27 cellular contexts compared by ENCODE assay signal in genomic region chr10:18685555-18685954, GRCh38.
"Had no signal": no experiment of that assay in that cellular context is flagged by ENCODE, and none has a peak within 500 bp of the region (broad histone marks: within the 10 kb centered on the region; RNA-seq: fewer than 3 reads in every experiment).

No MANE protein-coding gene starts in this region.

- H3K27me3 ChIP-seq: stomach, suprapubic skin, testis, thyroid gland, tibial artery, tibial nerve, transverse colon, upper lobe of left lung, upper lobe of right lung, uterus, vagina had no signal

- H3K4me3 ChIP-seq: stomach, suprapubic skin, testis, thoracic aorta, thyroid gland, tibial artery, tibial nerve, transverse colon, upper lobe of left lung, upper lobe of right lung, uterus, vagina had no signal

- H3K27ac ChIP-seq: stomach, suprapubic skin, testis, thoracic aorta, thyroid gland, tibial artery, tibial nerve, transverse colon, upper lobe of left lung, upper lobe of right lung, uterus, vagina had no signal

- H3K36me3 ChIP-seq: suprapubic skin, thoracic aorta, thyroid gland, transverse colon, upper lobe of left lung, upper lobe of right lung, uterus, vagina had no signal

- H3K4me1 Mint-ChIP-seq: stimulated activated memory B cell treated with anti-CD40 and anti-IgM and Interleukin-4, amounts not matched to agents 10 μg/mL and 1 μg/mL and 100 μg/mL, for 72 hours; stimulated activated naive B cell treated with anti-CD40 and anti-IgM and Interleukin-4, amounts not matched to agents 10 μg/mL and 1 μg/mL and 100 μg/mL, for 72 hours had no signal

- H3K4me1 ChIP-seq: stomach, testis, thyroid gland, tibial artery, transverse colon, uterus, vagina had no signal

- H3K27me3 Mint-ChIP-seq: stimulated activated naive CD8-positive, alpha-beta T cell treated with anti-CD3 and anti-CD28 coated beads, Interleukin-15, amount 100 ng/mL, for 72 hours had no signal

- H3K9me3 ChIP-seq: stomach, suprapubic skin, testis, thoracic aorta, thyroid gland, tibial artery, tibial nerve, transverse colon, upper lobe of left lung, upper lobe of right lung, uterus, vagina had no signal

- H3K27ac Mint-ChIP-seq: stimulated activated effector memory CD8-positive, alpha-beta T cell treated with anti-CD3 and anti-CD28 coated beads, Interleukin-12 subunit alpha, Interleukin-12 subunit beta, amount 100 ng/mL, for 72 hours; stimulated activated memory B cell treated with anti-CD40 and anti-IgM and Interleukin-4, amounts not matched to agents 10 μg/mL and 1 μg/mL and 100 μg/mL, for 72 hours; stimulated activated naive B cell treated with anti-CD40 and anti-IgM and Interleukin-4, amounts not matched to agents 10 μg/mL and 1 μg/mL and 100 μg/mL, for 72 hours; stimulated activated naive CD8-positive, alpha-beta T cell treated with anti-CD3 and anti-CD28 coated beads, Interleukin-15, Interleukin-2, amounts not matched to agents 100 ng/mL and 50 ng/mL, for 24 hours had no signal

- DNase-seq: stimulated activated CD4-positive, alpha-beta T cell treated with anti-CD3 and anti-CD28 coated beads, Interleukin-2, amount 100 ng/mL, for 48 hours; stimulated activated CD4-positive, alpha-beta T cell treated with anti-CD3 and anti-CD28 coated beads, Interleukin-4, amount 100 ng/mL, for 1 hour; stimulated activated CD4-positive, alpha-beta T cell treated with anti-CD3 and anti-CD28 coated beads, Interleukin-4, amount 100 ng/mL, for 24 hours; stimulated activated CD4-positive, alpha-beta T cell treated with anti-CD3 and anti-CD28 coated beads, Interleukin-4, amount 100 ng/mL, for 4 hours; stimulated activated CD8-positive, alpha-beta memory T cell treated with anti-CD3 and anti-CD28 coated beads, Interleukin-4, amount 100 ng/mL, for 48 hours; stimulated activated naive B cell treated with anti-CD40 and anti-IgM and Interleukin-4, amounts not matched to agents 10 μg/mL and 1 μg/mL and 100 μg/mL, for 72 hours; stimulated activated naive CD4-positive, alpha-beta T cell; stimulated activated naive CD4-positive, alpha-beta T cell treated with Interleukin-2 at 50 U/mL for 16 hours; stimulated activated naive CD8-positive, alpha-beta T cell treated with anti-CD3 and anti-CD28 coated beads, Interleukin-15, amount 100 ng/mL, for 72 hours; stimulated activated naive CD8-positive, alpha-beta T cell treated with anti-CD3 and anti-CD28 coated beads, Interleukin-15, Interleukin-2, amounts not matched to agents 100 U/mL and 50 U/mL, for 24 hours; stomach; substantia nigra; testis; thyroid gland; tibial artery; transverse colon; trophoblast cell; upper lobe of left lung; upper lobe of right lung; uterus had no signal

- H3K9me3 Mint-ChIP-seq: stimulated activated effector memory CD8-positive, alpha-beta T cell treated with anti-CD3 and anti-CD28 coated beads, Interleukin-12 subunit alpha, Interleukin-12 subunit beta, amount 100 ng/mL, for 72 hours; stimulated activated memory B cell treated with anti-CD40 and anti-IgM and Interleukin-4, amounts not matched to agents 10 μg/mL and 1 μg/mL and 100 μg/mL, for 72 hours; stimulated activated naive B cell treated with anti-CD40 and anti-IgM and Interleukin-4, amounts not matched to agents 10 μg/mL and 1 μg/mL and 100 μg/mL, for 72 hours; stimulated activated naive CD8-positive, alpha-beta T cell treated with anti-CD3 and anti-CD28 coated beads, Interleukin-15, amount 100 ng/mL, for 72 hours; stimulated activated naive CD8-positive, alpha-beta T cell treated with anti-CD3 and anti-CD28 coated beads, Interleukin-15, Interleukin-2, amounts not matched to agents 100 ng/mL and 50 ng/mL, for 24 hours had no signal

- H3K4me3 Mint-ChIP-seq: stimulated activated effector memory CD8-positive, alpha-beta T cell treated with anti-CD3 and anti-CD28 coated beads, Interleukin-12 subunit alpha, Interleukin-12 subunit beta, amount 100 ng/mL, for 72 hours; stimulated activated memory B cell treated with anti-CD40 and anti-IgM and Interleukin-4, amounts not matched to agents 10 μg/mL and 1 μg/mL and 100 μg/mL, for 72 hours; stimulated activated naive B cell treated with anti-CD40 and anti-IgM and Interleukin-4, amounts not matched to agents 10 μg/mL and 1 μg/mL and 100 μg/mL, for 72 hours; stimulated activated naive CD8-positive, alpha-beta T cell treated with anti-CD3 and anti-CD28 coated beads, Interleukin-15, amount 100 ng/mL, for 72 hours; stimulated activated naive CD8-positive, alpha-beta T cell treated with anti-CD3 and anti-CD28 coated beads, Interleukin-15, Interleukin-2, amounts not matched to agents 100 ng/mL and 50 ng/mL, for 24 hours had no signal

- ATAC-seq: stimulated activated memory B cell treated with anti-CD40 and anti-IgM and Interleukin-4, amounts not matched to agents 10 μg/mL and 1 μg/mL and 100 μg/mL, for 72 hours; stimulated activated naive B cell treated with anti-CD40 and anti-IgM and Interleukin-4, amounts not matched to agents 10 μg/mL and 1 μg/mL and 100 μg/mL, for 72 hours; stimulated activated naive CD8-positive, alpha-beta T cell treated with anti-CD3 and anti-CD28 coated beads, Interleukin-15, Interleukin-2, amounts not matched to agents 100 U/mL and 50 U/mL, for 24 hours; upper lobe of right lung had no signal
